28 cellular contexts compared by ENCODE assay signal in genomic region chr15:89345245-89345644, GRCh38. TPM values are rescaled to one million over a fixed set of nuclear protein-coding genes. Genes with fewer than 3 reads are reported as not detected.
DNase-seq lines count a peak whose midpoint lies in the region; ATAC-seq, FAIRE-seq and TF ChIP-seq lines count a peak whose summit lies in the region.
"Had no signal": no experiment of that assay in that cellular context is flagged by ENCODE, and none has a peak within 500 bp of the region (broad histone marks: within the 10 kb centered on the region; RNA-seq: fewer than 3 reads in every experiment).

No MANE protein-coding gene starts in this region.

- H3K9me3 ChIP-seq in A549 = no peaks in the 10 kb centered on the region
- H3K9me3 ChIP-seq in CD4-positive, CD25-positive, alpha-beta regulatory T cell (ENCODE audit: control insufficient read depth in 2 of 2, low read length in 2 of 2) = no peaks in the 10 kb centered on the region
- H3K9me3 ChIP-seq: BE2C, BLaER1, Caco-2 had no signal

- no peak for TF ChIP-seq POLR2A in A549 (IDR thresholded peaks at IDR 0.05; ENCODE audit: low read length)

- 61% methylated on average over 4 of the region's 4 CpGs for WGBS in A549 (ENCODE audit: missing lambda C conversion rate)

- H3K27me3 ChIP-seq in CD4-positive, CD25-positive, alpha-beta regulatory T cell (ENCODE audit: control insufficient read depth, insufficient read depth, low read length) = peaks cover 2% of the 10 kb centered on the region
- H3K27me3 ChIP-seq: BE2C, BLaER1 had no signal

- no peak for TF ChIP-seq EP300 in A549 (IDR thresholded peaks at IDR 0.05)

- no peak overlapping the region for H3K4me2 ChIP-seq in A549
- H3K4me2 ChIP-seq: BLaER1 had no signal

- FAIRE-seq in A549 (lab: Jason Lieb, UNC) = no peak
- FAIRE-seq: A204.1, D721Med, GM12878, GM12892, GM18507 had no signal

- CTCF ChIA-PET in A549 (lab: Yijun Ruan, JAX) = interaction anchor here (0.6 to 34.7 kb wide), 8 partner anchors 12 to 127 kb away, joined by 3 to 593 read pairs (median 4); no protein-coding TSS in a partner anchor
- CTCF ChIA-PET in WTC11 (lab: Charles Lee) = interaction anchor here (1.7 to 9.6 kb wide), 2 partner anchors 10 to 12 kb away, joined by 4 to 121 read pairs; no protein-coding TSS in a partner anchor

- DNase-seq in A549 (ENCODE audit: low read depth in 1 of 2, low spot score in 1 of 2) (no peak), WTC11 (ENCODE audit: low spot score) (no peak), NCI-H1105 treated with DMSO at 0.1 percent for 48 hours (lab: John Stamatoyannopoulos, UW) (no peak), DMS 273 treated with DMSO at 0.1 percent for 48 hours (lab: John Stamatoyannopoulos, UW) (no peak), Ammon's horn (ENCODE audit: low spot score) (no peak)
- no peak for DNase-seq in CD4-positive, CD25-positive, alpha-beta regulatory T cell
- DNase-seq: 8988T; AML-193; BE2C; C1 segment of cervical spinal cord; Caco-2; Calu3; CD4-positive, alpha-beta T cell; CD8-positive, alpha-beta T cell; DMS153; DMS53; DMS79; DND-41; EL; GDM1 had no signal

- peaks cover 0 to 1% (median 0%) of the 10 kb centered on the region in 7 donors for H3K9me3 Mint-ChIP-seq in CD4-positive, CD25-positive, alpha-beta regulatory T cell
- H3K9me3 Mint-ChIP-seq in WTC11 = no peaks in the 10 kb centered on the region
- peaks cover 0 to 3% (median 0%) of the 10 kb centered on the region in 5 experiments for H3K9me3 Mint-ChIP-seq in brain
- H3K9me3 Mint-ChIP-seq: CD4-positive, alpha-beta T cell; CD8-positive, alpha-beta T cell had no signal

- H3K27ac Mint-ChIP-seq in CD4-positive, CD25-positive, alpha-beta regulatory T cell = peak overlapping the region; percentile 21 to 86 (median 24)
- H3K27ac Mint-ChIP-seq in WTC11 (peak overlapping the region; percentile 53; the same call in 1 of the 2 replicates), brain (peak overlapping the region in 3 of 5 experiments; percentile 26 to 79 (median 54))
- H3K27ac Mint-ChIP-seq: CD4-positive, alpha-beta T cell; CD8-positive, alpha-beta T cell had no signal

- ATAC-seq in A549 (no peak), WTC11 (no peak)
- no peak for ATAC-seq in CD4-positive, CD25-positive, alpha-beta regulatory T cell (ENCODE audit: low read depth in 2 of 2)
- ATAC-seq: CD8-positive, alpha-beta T cell; GM12878 had no signal

- no peaks in the 10 kb centered on the region for H3K36me3 Mint-ChIP-seq in CD4-positive, CD25-positive, alpha-beta regulatory T cell
- H3K36me3 Mint-ChIP-seq in WTC11 (no peaks in the 10 kb centered on the region), brain (no peaks in the 10 kb centered on the region)
- H3K36me3 Mint-ChIP-seq: CD14-positive monocyte; CD8-positive, alpha-beta T cell had no signal

- H3K4me1 ChIP-seq in A549 = no peaks in the 10 kb centered on the region
- peaks cover 3% of the 10 kb centered on the region for H3K4me1 ChIP-seq in CD4-positive, CD25-positive, alpha-beta regulatory T cell (ENCODE audit: control insufficient read depth, insufficient read depth, low read length, poor library complexity, severe bottlenecking)
- H3K4me1 ChIP-seq: BE2C, BLaER1, Caco-2 had no signal

- peaks cover 18% of the 10 kb centered on the region for H3K27me3 Mint-ChIP-seq in CD4-positive, CD25-positive, alpha-beta regulatory T cell
- peaks cover 2% of the 10 kb centered on the region; the same call in 1 of the 2 replicates for H3K27me3 Mint-ChIP-seq in WTC11 (ENCODE audit: low read depth)
- peaks cover 10% of the 10 kb centered on the region for H3K27me3 Mint-ChIP-seq in brain

- no peak overlapping the region for H3K27ac ChIP-seq in A549
- no peak overlapping the region for H3K27ac ChIP-seq in CD4-positive, CD25-positive, alpha-beta regulatory T cell (ENCODE audit: insufficient read depth, low read length, poor library complexity, severe bottlenecking)
- H3K27ac ChIP-seq: BLaER1 had no signal

- no peaks in the 10 kb centered on the region for H3K36me3 ChIP-seq in CD4-positive, CD25-positive, alpha-beta regulatory T cell (ENCODE audit: control insufficient read depth, insufficient read depth, low read length)
- H3K36me3 ChIP-seq: BE2C, BLaER1 had no signal

- TF ChIP-seq RAD21 in A549 (conservative IDR thresholded peaks at IDR 0.05 in 1 of 2, IDR thresholded peaks at IDR 0.05 in 1 of 2) = no peak

- no peak overlapping the region for H3K4me3 ChIP-seq in A549
- no peak overlapping the region for H3K4me3 ChIP-seq in CD4-positive, CD25-positive, alpha-beta regulatory T cell (ENCODE audit: low read depth, low read length)
- H3K4me3 ChIP-seq: BLaER1, GM12878 had no signal

- POLR2A ChIA-PET in A549 (lab: Yijun Ruan, JAX) = interaction anchor here (0.6 kb wide), 1 partner anchor 21 kb away, joined by 4 read pairs; no protein-coding TSS in a partner anchor
- POLR2A ChIA-PET in WTC11 (lab: Charles Lee) = interaction anchor here (0.6 kb wide), 1 partner anchor 222 kb away, joined by 3 read pairs; no protein-coding TSS in a partner anchor

- H3K4me3 Mint-ChIP-seq in CD4-positive, CD25-positive, alpha-beta regulatory T cell = no peak overlapping the region
- no peak overlapping the region for H3K4me3 Mint-ChIP-seq in WTC11
- H3K4me3 Mint-ChIP-seq in brain = peak overlapping the region in 1 of 5 experiments; percentile 69
- H3K4me3 Mint-ChIP-seq: CD4-positive, alpha-beta T cell; CD8-positive, alpha-beta T cell had no signal

- H3K4me1 Mint-ChIP-seq in CD4-positive, CD25-positive, alpha-beta regulatory T cell = peaks cover 4 to 9% (median 6%) of the 10 kb centered on the region in 4 donors
- peaks cover 5% of the 10 kb centered on the region; the same call in 1 of the 2 replicates for H3K4me1 Mint-ChIP-seq in WTC11
- peaks cover 24% of the 10 kb centered on the region for H3K4me1 Mint-ChIP-seq in brain

- no peak for TF ChIP-seq CTCF in A549 (IDR thresholded peaks at IDR 0.05)
- no peak for TF ChIP-seq CTCF in WTC11 (IDR thresholded peaks at IDR 0.05)
- TF ChIP-seq CTCF in brain (conservative IDR thresholded peaks at IDR 0.05) = no peak

TF ChIP-seq in A549, 52 proteins besides CTCF, POLR2A, EP300 and RAD21:
- TF ChIP-seq MAFK (IDR thresholded peaks at IDR 0.05; ENCODE audit: partially characterized antibody) (peak; percentile 76), BHLHE40 (IDR thresholded peaks at IDR 0.05; ENCODE audit: low read depth, low read length) (no peak)

TF ChIP-seq in WTC11, 78 proteins besides CTCF, POLR2A, EP300 and RAD21:
- TF ChIP-seq ZNF219 (CRISPR knock-in tag; IDR thresholded peaks at IDR 0.05; ENCODE audit: borderline replicate concordance) = no peak
- no peak for TF ChIP-seq MXD4 (CRISPR knock-in tag; IDR thresholded peaks at IDR 0.05; ENCODE audit: borderline replicate concordance)
- no peak for TF ChIP-seq NR3C1 (CRISPR knock-in tag; conservative IDR thresholded peaks at IDR 0.05; ENCODE audit: low read depth)
- TF ChIP-seq ERG (CRISPR knock-in tag; IDR thresholded peaks at IDR 0.05) = no peak
- TF ChIP-seq USF1 (CRISPR knock-in tag; IDR thresholded peaks at IDR 0.05) = no peak
- TF ChIP-seq RORB (CRISPR knock-in tag; IDR thresholded peaks at IDR 0.05) = no peak
- TF ChIP-seq GTF2I (CRISPR knock-in tag; conservative IDR thresholded peaks at IDR 0.05) = no peak
- TF ChIP-seq NR2C2 (CRISPR knock-in tag; IDR thresholded peaks at IDR 0.05) = no peak
- no peak for TF ChIP-seq ZNF671 (CRISPR knock-in tag; IDR thresholded peaks at IDR 0.05)
- no peak for TF ChIP-seq ATF6 (CRISPR knock-in tag; IDR thresholded peaks at IDR 0.05)
- TF ChIP-seq NR1H2 (CRISPR knock-in tag; IDR thresholded peaks at IDR 0.05) = no peak

RNA-seq across cellular contexts. Expression of gene POLG, which starts 10.6 kb away (rescaled TPM):
- polyA plus RNA-seq in A549 (2011; rRNA removed) = 24.1 and 34.0 TPM in 2 replicates
- polyA plus RNA-seq in A549 (2012; cell fraction: cytosol; rRNA removed) = 34.4 and 38.1 TPM in 2 replicates
- polyA plus RNA-seq in A549 (2012; cell fraction: nucleus; rRNA removed) = 159 and 165 TPM in 2 replicates
- polyA plus RNA-seq in A549 (2017; fragmentation: RNase III; extraction: RNeasy Plus Mini Kit Qiagen cat#74134 plus additional on column Dnase treatment) = 47.8 to 50.2 TPM (median 50.0 TPM) in 3 replicates
- polyA minus RNA-seq in A549 (2011; rRNA and poly(A)+ RNA removed) = 46.5 and 54.1 TPM in 2 replicates
- total RNA-seq in CD4-positive, CD25-positive, alpha-beta regulatory T cell = 157 TPM
- 10 to 100 TPM; 31.2 to 38.3 (median 33.7) TPM for polyA plus RNA-seq in CD4-positive, CD25-positive, alpha-beta regulatory T cell
- total RNA-seq in WTC11 (2021) = 63.9 to 76.2 TPM (median 68.3 TPM) in 3 replicates
- 36.8 TPM for polyA plus RNA-seq in brain (ENCODE audit: insufficient read depth, low read depth, low replicate concordance)
